ENCODE assay signal across 34 cellular contexts in genomic region chr6:163229050-163229449, GRCh38.
"Had no signal": no experiment of that assay in that cellular context is flagged by ENCODE, and none has a peak within 500 bp of the region (broad histone marks: within the 10 kb centered on the region; RNA-seq: fewer than 3 reads in every experiment).

No MANE protein-coding gene starts in this region.

- H3K36me3 ChIP-seq: MG63 had no signal

- H3K27me3 ChIP-seq: MG63 had no signal

- H3K4me3 ChIP-seq: MG63 had no signal

- DNase-seq: Karpas-422, Kasumi-1, MG63, MM.1S, MV-4-11, NCI-H1048, NCI-H1092, NCI-H1092 treated with DMSO at 0.1 percent for 48 hours, NCI-H1105, NCI-H1105 treated with DMSO at 0.1 percent for 48 hours, NCI-H1417, NCI-H1417 treated with DMSO at 0.1 percent for 48 hours, NCI-H1436, NCI-H1436 treated with DMSO at 0.1 percent for 48 hours, NCI-H146, NCI-H1694, NCI-H1694 treated with DMSO at 0.1 percent for 48 hours, NCI-H187, NCI-H187 treated with DMSO at 0.1 percent for 48 hours, NCI-H1930, NCI-H2029, NCI-H2029 treated with DMSO at 0.1 percent for 48 hours, NCI-H2081, NCI-H2081 treated with DMSO at 0.1 percent for 48 hours, NCI-H2107, NCI-H2171, NCI-H2171 treated with DMSO at 0.1 percent for 48 hours, NCI-H2227 treated with DMSO at 0.1 percent for 48 hours, NCI-H226, NCI-H345, NCI-H446, NCI-H446 treated with DMSO at 0.1 percent for 48 hours, NCI-H510A, NCI-H510A treated with DMSO at 0.1 percent for 48 hours had no signal
